7 cellular contexts compared by ENCODE assay signal in genomic region chr1:33181038-33181861, GRCh38. TPM values are rescaled to one million over a fixed set of nuclear protein-coding genes. Genes with fewer than 3 reads are reported as not detected.
DNase-seq lines count a peak whose midpoint lies in the region; ATAC-seq and TF ChIP-seq lines count a peak whose summit lies in the region.

No MANE protein-coding gene starts in this region.

- TF ChIP-seq CTCF in GM13977 (IDR thresholded peaks at IDR 0.05; ENCODE audit: extremely low read depth, insufficient read depth, missing control alignments) = no peak
- TF ChIP-seq CTCF in omental fat pad (IDR thresholded peaks at IDR 0.05) = no peak

- in situ Hi-C loops in GM13977 (cut with MboI; ENCODE audit: low pct_unique_long_range_greater_than_20kb, low sequenced_read_pairs, unreplicated experiment) = no loop called here

- peak overlapping the region; percentile 85 for H3K4me3 Mint-ChIP-seq in activated T-cell treated with anti-CD3 and anti-CD28 coated beads, Interleukin-2, amount 50 U/mL, for 4 hours

- peaks cover 2% of the 10 kb centered on the region for H3K36me3 Mint-ChIP-seq in activated T-cell treated with anti-CD3 and anti-CD28 coated beads, Interleukin-2, amount 50 U/mL, for 4 hours (ENCODE audit: insufficient read depth)

- peaks cover 21% of the 10 kb centered on the region for H3K4me1 Mint-ChIP-seq in activated T-cell treated with anti-CD3 and anti-CD28 coated beads, Interleukin-2, amount 50 U/mL, for 4 hours (ENCODE audit: low read depth)

- DNase-seq in GM13977 (ENCODE audit: low spot score) (peak; percentile 63), NCI-H510A treated with DMSO at 0.1 percent for 48 hours (lab: John Stamatoyannopoulos, UW) (peak; percentile 79), foreskin melanocyte (peak; percentile 40), omental fat pad (ENCODE audit: low spot score) (no peak), putamen (ENCODE audit: low spot score) (no peak)
- DNase-seq in activated T-cell treated with anti-CD3 and anti-CD28 coated beads, Interleukin-2, amount 50 U/mL, for 4 hours = peak; percentile 16

- H3K27me3 Mint-ChIP-seq in activated T-cell treated with anti-CD3 and anti-CD28 coated beads, Interleukin-2, amount 50 U/mL, for 4 hours (ENCODE audit: low read depth) = peaks cover 10% of the 10 kb centered on the region

- H3K9me3 Mint-ChIP-seq in activated T-cell treated with anti-CD3 and anti-CD28 coated beads, Interleukin-2, amount 50 U/mL, for 4 hours = no peaks in the 10 kb centered on the region

- ATAC-seq in HG02763 (IDR thresholded peaks at IDR 0.05; ENCODE audit: unreplicated experiment) = peak; percentile 10
- peak; percentile 44 to 58 for ATAC-seq in activated T-cell treated with anti-CD3 and anti-CD28 coated beads, Interleukin-2, amount 50 U/mL, for 4 hours
- peak; percentile 59 for ATAC-seq in omental fat pad (ENCODE audit: low FRiP score)

RNA-seq across cellular contexts. Expression of gene TRIM62, which starts 0.6 kb away (rescaled TPM):
- 1 to 10 TPM; 3.8 to 5.9 (median 4.5) TPM for total RNA-seq in activated T-cell treated with anti-CD3 and anti-CD28 coated beads, Interleukin-2, amount 50 U/mL, for 4 hours
- 1 to 10 TPM; 2.7 to 6.3 (median 3.6) TPM for total RNA-seq in omental fat pad

Comparison
In these comparisons a context has a peak if more than half of its experiments do, and no peak if none do; other contexts are left out.
1. DNase-seq: peak in GM13977 (single experiment), NCI-H510A treated with DMSO at 0.1 percent for 48 hours (single experiment), activated T-cell treated with anti-CD3 and anti-CD28 coated beads, Interleukin-2, amount 50 U/mL, for 4 hours (single experiment) and foreskin melanocyte (single experiment); none in omental fat pad (single experiment) and putamen (single experiment).
2. Peak in every context shown above with its lines, with median percentiles within 50 percentile points of each other: ATAC-seq.